ENCODE assay signal across 8 cellular contexts in genomic region chr11:17384002-17384511, GRCh38. TPM values are rescaled to one million over a fixed set of nuclear protein-coding genes. Genes with fewer than 3 reads are reported as not detected.
DNase-seq lines count a peak whose midpoint lies in the region; ATAC-seq and TF ChIP-seq lines count a peak whose summit lies in the region.

No MANE protein-coding gene starts in this region.

- no peaks in the 10 kb centered on the region for H3K36me3 Mint-ChIP-seq in activated B cell treated with CpG ODN at 0.5 μM for 24 hours (ENCODE audit: low read depth)

- H3K9me3 Mint-ChIP-seq in activated B cell treated with CpG ODN at 0.5 μM for 24 hours = no peaks in the 10 kb centered on the region

- no peaks in the 10 kb centered on the region for H3K27me3 Mint-ChIP-seq in activated B cell treated with CpG ODN at 0.5 μM for 24 hours

- H3K4me1 Mint-ChIP-seq in activated B cell treated with CpG ODN at 0.5 μM for 24 hours = peaks cover 3% of the 10 kb centered on the region

- no peak overlapping the region for H3K27ac Mint-ChIP-seq in activated B cell treated with CpG ODN at 0.5 μM for 24 hours

- peaks cover 17% of the 10 kb centered on the region for H3K4me1 ChIP-seq in DOHH2 (ENCODE audit: control insufficient read depth, low read length)

- ATAC-seq in HG02610 (IDR thresholded peaks at IDR 0.05; ENCODE audit: unreplicated experiment) (peak; percentile 48), activated B cell treated with CpG ODN at 0.5 μM for 24 hours (ENCODE audit: low read depth) (peak; percentile 66)

- CTCF ChIA-PET in activated B cell treated with CpG ODN at 0.5 μM for 24 hours (lab: Charles Lee) = interaction anchor here (0.6 to 2.9 kb wide), 15 partner anchors 9 to 439 kb away, joined by 3 to 34 read pairs (median 5); no protein-coding TSS in a partner anchor

- peaks cover 28% of the 10 kb centered on the region for H3K36me3 ChIP-seq in DOHH2 (ENCODE audit: control insufficient read depth, low read length)

- peak; percentile 93 for TF ChIP-seq CTCF in DOHH2 (IDR thresholded peaks at IDR 0.05; ENCODE audit: low read depth, low read length, poor library complexity, severe bottlenecking)
- TF ChIP-seq CTCF in activated B cell treated with CpG ODN at 0.5 μM for 24 hours (IDR thresholded peaks at IDR 0.05) = peak; percentile 69
- TF ChIP-seq CTCF in cardiac fibroblast (IDR thresholded peaks at IDR 0.05; ENCODE audit: low read depth, low read length) = peak; percentile 87

- no peaks in the 10 kb centered on the region for H3K79me2 ChIP-seq in DOHH2 (ENCODE audit: control insufficient read depth, low read length)

- no peak overlapping the region for H3K4me2 ChIP-seq in DOHH2 (ENCODE audit: low read length)

- no peak overlapping the region for H3K4me3 Mint-ChIP-seq in activated B cell treated with CpG ODN at 0.5 μM for 24 hours

- H4K20me1 ChIP-seq in DOHH2 (ENCODE audit: control insufficient read depth, insufficient read depth, low read depth, low read length) = 0 out of 2 replicates have a peak, but pooled peaks cover 4% of the 10 kb centered on the region

- POLR2A ChIA-PET in activated B cell treated with CpG ODN at 0.5 μM for 24 hours (lab: Charles Lee) = no interaction called here

- no peaks in the 10 kb centered on the region for H3K27me3 ChIP-seq in DOHH2 (ENCODE audit: control insufficient read depth, low read length)

- DNase-seq in NCI-H2171 (lab: John Stamatoyannopoulos, UW) (peak; percentile 35), activated B cell treated with CpG ODN at 0.5 μM for 24 hours (peak; percentile 65), cardiac fibroblast (ENCODE audit: low read depth in 2 of 2) (peak; percentile 88 to 89), kidney glomerular epithelial cell (lab: John Stamatoyannopoulos, UW) (peak; percentile 59), GOT3 (lab: John Stamatoyannopoulos, UW) (no peak)
- peak; percentile 68 for DNase-seq in stimulated activated CD4-positive, alpha-beta T cell treated with anti-CD3 and anti-CD28 coated beads, Interleukin-2, amount 100 ng/mL, for 4 hours (ENCODE audit: low read depth)

- intact Hi-C loops in activated B cell treated with CpG ODN at 0.5 μM for 24 hours (cut with micrococcal nuclease) = loop anchor here (1.0 to 10.0 kb wide), 8 partner anchors 120 to 599 kb away; partner anchors contain the start of genes PIK3C2A and RPS13

- H3K9me3 ChIP-seq in DOHH2 (ENCODE audit: control insufficient read depth, insufficient read depth, low read length) = no peaks in the 10 kb centered on the region

- no peak overlapping the region for H3K27ac ChIP-seq in DOHH2 (ENCODE audit: low read depth, low read length)

- H3K4me3 ChIP-seq in DOHH2 (ENCODE audit: low read length) (no peak overlapping the region), cardiac fibroblast (replicated peaks in 1 of 2; ENCODE audit: low read depth in 2 of 2, low read length in 2 of 2) (no peak overlapping the region)

- H3F3A ChIP-seq in DOHH2 (ENCODE audit: control insufficient read depth, insufficient read depth) = peaks cover 7% of the 10 kb centered on the region; the same call in 1 of the 2 replicates

- no peaks in the 10 kb centered on the region for H3K9me2 ChIP-seq in DOHH2 (replicated peaks; ENCODE audit: control insufficient read depth, low read length)

RNA-seq across cellular contexts. Expression of gene KCNJ11, which starts 4.4 kb away (rescaled TPM):
- 0.54 and 1.2 TPM in 2 replicates for total RNA-seq in activated B cell treated with CpG ODN at 0.5 μM for 24 hours

RNA-seq across cellular contexts. Expression of gene NCR3LG1, which starts 32.5 kb away (rescaled TPM):
- total RNA-seq in activated B cell treated with CpG ODN at 0.5 μM for 24 hours = 1.1 TPM in 2 replicates
